Comparison of ENCODE assay signal across 20 cellular contexts in genomic region chr17:67751101-67752074, GRCh38. TPM values are rescaled to one million over a fixed set of nuclear protein-coding genes. Genes with fewer than 3 reads are reported as not detected.
DNase-seq lines count a peak whose midpoint lies in the region; ATAC-seq and TF ChIP-seq lines count a peak whose summit lies in the region.
"Had no signal": no experiment of that assay in that cellular context is flagged by ENCODE, and none has a peak within 500 bp of the region (broad histone marks: within the 10 kb centered on the region; RNA-seq: fewer than 3 reads in every experiment).

No MANE protein-coding gene starts in this region.

- DNase-seq in activated effector memory CD4-positive, alpha-beta T cell treated with anti-CD3 and anti-CD28 coated beads, Interleukin-2, amount 50 U/mL, for 16 hours: peak; percentile 41
- DNase-seq in activated effector memory CD4-positive, alpha-beta T cell treated with Interleukin-2 at 50 U/mL for 16 hours: no peak
- DNase-seq in NCI-H446 (lab: John Stamatoyannopoulos, UW) (peak; percentile 39 to 82), foreskin keratinocyte (peak; percentile 69 to 72), LoVo (ENCODE audit: low spot score) (no peak)
- peak; percentile 19 for DNase-seq in stimulated activated CD8-positive, alpha-beta memory T cell treated with anti-CD3 and anti-CD28 coated beads, Interleukin-4, amount 100 ng/mL, for 48 hours
- DNase-seq: ACHN; activated CD8-positive, alpha-beta T cell treated with anti-CD3 and anti-CD28 coated beads, Interleukin-2, amount 10 ng/mL, durations not matched to agents 7 days and 5 days; activated naive CD8-positive, alpha-beta T cell treated with anti-CD3 and anti-CD28 coated beads, Interleukin-2, amount 50 U/mL, for 24 hours; CD8-positive, alpha-beta memory T cell; naive thymus-derived CD8-positive, alpha-beta T cell; NCI-H1417; NCI-H226; stimulated activated CD4-positive, alpha-beta T cell treated with anti-CD3 and anti-CD28 coated beads, Interleukin-2, amount 100 ng/mL, for 24 hours; stimulated activated naive CD8-positive, alpha-beta T cell treated with anti-CD3 and anti-CD28 coated beads, Interleukin-15, amount 100 ng/mL, for 72 hours; T-helper 17 cell had no signal

- ATAC-seq in foreskin keratinocyte (peak; percentile 98), HG02642 (IDR thresholded peaks at IDR 0.05; ENCODE audit: poor library complexity, unreplicated experiment) (no peak), HG03565 (IDR thresholded peaks at IDR 0.05; ENCODE audit: unreplicated experiment) (no peak)
- ATAC-seq: activated CD8-positive, alpha-beta T cell treated with anti-CD3 and anti-CD28 coated beads, Interleukin-2, amount 10 ng/mL, durations not matched to agents 7 days and 5 days; activated naive CD8-positive, alpha-beta T cell treated with anti-CD3 and anti-CD28 coated beads, Interleukin-2, amount 50 U/mL, for 24 hours; naive thymus-derived CD8-positive, alpha-beta T cell; stimulated activated naive CD8-positive, alpha-beta T cell treated with anti-CD3 and anti-CD28 coated beads, Interleukin-15, amount 100 ng/mL, for 72 hours; T-helper 17 cell had no signal

- no peak for TF ChIP-seq CTCF in foreskin keratinocyte (conservative IDR thresholded peaks at IDR 0.05)

- H3K27me3 ChIP-seq in foreskin keratinocyte: no peaks in the 10 kb centered on the region
- H3K27me3 ChIP-seq: esophagus muscularis mucosa had no signal

- H3K4me1 ChIP-seq in foreskin keratinocyte: no peaks in the 10 kb centered on the region
- H3K4me1 ChIP-seq: esophagus muscularis mucosa had no signal

- no peak overlapping the region for H3K27ac ChIP-seq in foreskin keratinocyte
- H3K27ac ChIP-seq: esophagus muscularis mucosa, KMS-11 had no signal

RNA-seq across cellular contexts. Expression of gene NOL11, which starts 33.7 kb away (rescaled TPM):
- 58.0 and 69.2 TPM in 2 replicates for total RNA-seq in foreskin keratinocyte
- polyA plus RNA-seq in foreskin keratinocyte: 61.1 and 69.4 TPM in 2 replicates

Comparison
In these comparisons a context has a peak if more than half of its experiments do, and no peak if none do; other contexts are left out.
1. DNase-seq: peak in activated effector memory CD4-positive, alpha-beta T cell treated with anti-CD3 and anti-CD28 coated beads, Interleukin-2, amount 50 U/mL, for 16 hours (single experiment), NCI-H446 (2 of 2), foreskin keratinocyte (2 of 2) and stimulated activated CD8-positive, alpha-beta memory T cell treated with anti-CD3 and anti-CD28 coated beads, Interleukin-4, amount 100 ng/mL, for 48 hours (single experiment); none in activated effector memory CD4-positive, alpha-beta T cell treated with Interleukin-2 at 50 U/mL for 16 hours (single experiment) and LoVo (single experiment).